1 cellular context compared by ENCODE assay signal in the genomic region with DNA sequence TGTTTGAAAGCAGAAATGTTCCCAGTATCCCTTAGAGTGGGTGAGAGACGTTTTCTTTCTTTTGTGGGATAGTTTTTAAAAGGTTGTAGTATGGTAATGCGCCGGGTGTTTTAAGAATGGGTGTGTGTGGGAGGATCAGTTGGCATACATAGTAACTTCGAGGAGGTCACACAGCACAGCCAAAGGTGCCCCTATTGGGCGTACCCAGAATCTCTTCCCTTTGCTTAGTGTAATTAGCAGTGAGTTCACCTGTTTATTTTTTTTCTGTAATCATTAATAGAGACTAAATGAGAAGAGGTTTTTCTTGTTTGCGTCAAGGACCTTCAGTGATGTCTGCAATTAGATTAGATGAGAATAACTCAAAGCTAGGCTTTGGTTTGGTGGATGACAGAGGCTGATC.
TF ChIP-seq lines count a peak whose summit lies in the region.

No MANE protein-coding gene starts in this region.

TF ChIP-seq in A549, 52 proteins besides CTCF, POLR2A, EP300 and RAD21 (continued from another document):
- TF ChIP-seq, protein P1, sequence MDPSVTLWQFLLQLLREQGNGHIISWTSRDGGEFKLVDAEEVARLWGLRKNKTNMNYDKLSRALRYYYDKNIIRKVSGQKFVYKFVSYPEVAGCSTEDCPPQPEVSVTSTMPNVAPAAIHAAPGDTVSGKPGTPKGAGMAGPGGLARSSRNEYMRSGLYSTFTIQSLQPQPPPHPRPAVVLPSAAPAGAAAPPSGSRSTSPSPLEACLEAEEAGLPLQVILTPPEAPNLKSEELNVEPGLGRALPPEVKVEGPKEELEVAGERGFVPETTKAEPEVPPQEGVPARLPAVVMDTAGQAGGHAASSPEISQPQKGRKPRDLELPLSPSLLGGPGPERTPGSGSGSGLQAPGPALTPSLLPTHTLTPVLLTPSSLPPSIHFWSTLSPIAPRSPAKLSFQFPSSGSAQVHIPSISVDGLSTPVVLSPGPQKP (IDR thresholded peaks at IDR 0.05; ENCODE audit: low read depth, low read length): no peak
- TF ChIP-seq, protein P2, sequence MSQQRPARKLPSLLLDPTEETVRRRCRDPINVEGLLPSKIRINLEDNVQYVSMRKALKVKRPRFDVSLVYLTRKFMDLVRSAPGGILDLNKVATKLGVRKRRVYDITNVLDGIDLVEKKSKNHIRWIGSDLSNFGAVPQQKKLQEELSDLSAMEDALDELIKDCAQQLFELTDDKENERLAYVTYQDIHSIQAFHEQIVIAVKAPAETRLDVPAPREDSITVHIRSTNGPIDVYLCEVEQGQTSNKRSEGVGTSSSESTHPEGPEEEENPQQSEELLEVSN (IDR thresholded peaks at IDR 0.05; ENCODE audit: borderline replicate concordance, low read depth): no peak
- TF ChIP-seq CHD2 (IDR thresholded peaks at IDR 0.05; ENCODE audit: low read length, partially characterized antibody): no peak
- TF ChIP-seq, protein P3, sequence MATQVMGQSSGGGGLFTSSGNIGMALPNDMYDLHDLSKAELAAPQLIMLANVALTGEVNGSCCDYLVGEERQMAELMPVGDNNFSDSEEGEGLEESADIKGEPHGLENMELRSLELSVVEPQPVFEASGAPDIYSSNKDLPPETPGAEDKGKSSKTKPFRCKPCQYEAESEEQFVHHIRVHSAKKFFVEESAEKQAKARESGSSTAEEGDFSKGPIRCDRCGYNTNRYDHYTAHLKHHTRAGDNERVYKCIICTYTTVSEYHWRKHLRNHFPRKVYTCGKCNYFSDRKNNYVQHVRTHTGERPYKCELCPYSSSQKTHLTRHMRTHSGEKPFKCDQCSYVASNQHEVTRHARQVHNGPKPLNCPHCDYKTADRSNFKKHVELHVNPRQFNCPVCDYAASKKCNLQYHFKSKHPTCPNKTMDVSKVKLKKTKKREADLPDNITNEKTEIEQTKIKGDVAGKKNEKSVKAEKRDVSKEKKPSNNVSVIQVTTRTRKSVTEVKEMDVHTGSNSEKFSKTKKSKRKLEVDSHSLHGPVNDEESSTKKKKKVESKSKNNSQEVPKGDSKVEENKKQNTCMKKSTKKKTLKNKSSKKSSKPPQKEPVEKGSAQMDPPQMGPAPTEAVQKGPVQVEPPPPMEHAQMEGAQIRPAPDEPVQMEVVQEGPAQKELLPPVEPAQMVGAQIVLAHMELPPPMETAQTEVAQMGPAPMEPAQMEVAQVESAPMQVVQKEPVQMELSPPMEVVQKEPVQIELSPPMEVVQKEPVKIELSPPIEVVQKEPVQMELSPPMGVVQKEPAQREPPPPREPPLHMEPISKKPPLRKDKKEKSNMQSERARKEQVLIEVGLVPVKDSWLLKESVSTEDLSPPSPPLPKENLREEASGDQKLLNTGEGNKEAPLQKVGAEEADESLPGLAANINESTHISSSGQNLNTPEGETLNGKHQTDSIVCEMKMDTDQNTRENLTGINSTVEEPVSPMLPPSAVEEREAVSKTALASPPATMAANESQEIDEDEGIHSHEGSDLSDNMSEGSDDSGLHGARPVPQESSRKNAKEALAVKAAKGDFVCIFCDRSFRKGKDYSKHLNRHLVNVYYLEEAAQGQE (IDR thresholded peaks at IDR 0.05): no peak
- TF ChIP-seq CBX8 (IDR thresholded peaks at IDR 0.05): no peak
- TF ChIP-seq NR3C1 (IDR thresholded peaks at IDR 0.05): no peak
- no peak for TF ChIP-seq HOXA7 (CRISPR knock-in tag; IDR thresholded peaks at IDR 0.05)
- TF ChIP-seq POLR2AphosphoS2 (conservative IDR thresholded peaks at IDR 0.05; ENCODE audit: low read length): no peak
- TF ChIP-seq JUNB (IDR thresholded peaks at IDR 0.05): no peak
- no peak for TF ChIP-seq MAFK (IDR thresholded peaks at IDR 0.05; ENCODE audit: partially characterized antibody)
- TF ChIP-seq FOSL2 (IDR thresholded peaks at IDR 0.05): no peak
- TF ChIP-seq FOSL2 (CRISPR knock-in tag; IDR thresholded peaks at IDR 0.05): no peak
